In genomic region chr2:36625304-36625703, GRCh38 we compare ENCODE assay signal across 3 cellular contexts.
TF ChIP-seq lines count a peak whose summit lies in the region.

No MANE protein-coding gene starts in this region.

TF ChIP-seq in HCT116, 20 proteins besides CTCF, POLR2A, EP300 and RAD21:
- TF ChIP-seq ZBTB33 (IDR thresholded peaks at IDR 0.05; ENCODE audit: extremely low read depth, insufficient replicate concordance, low read length) (no peak), ATF3 (IDR thresholded peaks at IDR 0.05) (peak; percentile 49; the same call in 1 of the 2 replicates), CEBPB (IDR thresholded peaks at IDR 0.05; ENCODE audit: low read depth) (0 out of 2 replicates have a peak, but pooled peaks have one; percentile 29)

TF ChIP-seq in IMR-90, 13 proteins besides CTCF, POLR2A, EP300 and RAD21:
- TF ChIP-seq SMC3 (IDR thresholded peaks at IDR 0.05; ENCODE audit: low read depth, low read length): no peak
- no peak for TF ChIP-seq FOS (IDR thresholded peaks at IDR 0.05; ENCODE audit: low read depth, low read length)
- TF ChIP-seq CEBPB (IDR thresholded peaks at IDR 0.05; ENCODE audit: low read depth, low read length): peak; percentile 75

TF ChIP-seq in K562, 482 proteins besides CTCF, POLR2A, EP300 and RAD21:
- TF ChIP-seq ZNF766 (CRISPR knock-in tag; conservative IDR thresholded peaks at IDR 0.05): peak; percentile 65; the same call in 1 of the 2 replicates
- TF ChIP-seq ELK3 (CRISPR knock-in tag; IDR thresholded peaks at IDR 0.05): no peak
- no peak for TF ChIP-seq ELF2 (CRISPR knock-in tag; IDR thresholded peaks at IDR 0.05)
- TF ChIP-seq BRF1 (IDR thresholded peaks at IDR 0.05; ENCODE audit: borderline replicate concordance, extremely low read depth, insufficient read length): no peak
- TF ChIP-seq ATF3 (IDR thresholded peaks at IDR 0.05): peak; percentile 80
- TF ChIP-seq ATF3 (CRISPR knock-in tag; conservative IDR thresholded peaks at IDR 0.05): peak; percentile 56; the same call in 1 of the 2 replicates
- peak; percentile 79 for TF ChIP-seq CEBPG (CRISPR knock-in tag; IDR thresholded peaks at IDR 0.05)
- TF ChIP-seq CEBPG (tag; conservative IDR thresholded peaks at IDR 0.05 in 1 of 2, IDR thresholded peaks at IDR 0.05 in 1 of 2): peak; percentile 44 to 53
- TF ChIP-seq TRIM28 (IDR thresholded peaks at IDR 0.05): 0 out of 2 replicates have a peak, but pooled peaks have one; percentile 32
- TF ChIP-seq RBM14 (IDR thresholded peaks at IDR 0.05; ENCODE audit: borderline replicate concordance, insufficient read depth, low read depth, low read length): no peak
- peak in 1 of 2 experiments; percentile 88; a peak in 1 of 3 replicates for TF ChIP-seq CBX3 (IDR thresholded peaks at IDR 0.05; ENCODE audit: borderline replicate concordance in 1 of 2, low read length in 2 of 2)
- no peak for TF ChIP-seq ELK1 (CRISPR knock-in tag; IDR thresholded peaks at IDR 0.05)
- no peak for TF ChIP-seq NELFE (IDR thresholded peaks at IDR 0.05; ENCODE audit: insufficient read depth, insufficient read length)
- TF ChIP-seq ARID3B (CRISPR knock-in tag; IDR thresholded peaks at IDR 0.05; ENCODE audit: borderline replicate concordance): no peak
- peak; percentile 85 for TF ChIP-seq CEBPB (tag; IDR thresholded peaks at IDR 0.05)
- no peak for TF ChIP-seq ZFPM2 (CRISPR knock-in tag; IDR thresholded peaks at IDR 0.05)
- no peak for TF ChIP-seq TBP (optimal IDR thresholded peaks at IDR 0.05; ENCODE audit: low read depth, low read length)
- TF ChIP-seq SRSF3 (IDR thresholded peaks at IDR 0.05; ENCODE audit: insufficient read depth, low read length): no peak
- no peak for TF ChIP-seq ZKSCAN1 (IDR thresholded peaks at IDR 0.05; ENCODE audit: low read depth, low read length)
- no peak for TF ChIP-seq HDAC1 (IDR thresholded peaks at IDR 0.05)
- no peak for TF ChIP-seq ZNF12 (CRISPR knock-in tag; IDR thresholded peaks at IDR 0.05)
- TF ChIP-seq FOXO4 (CRISPR knock-in tag; IDR thresholded peaks at IDR 0.05): no peak
- TF ChIP-seq STAT5A (IDR thresholded peaks at IDR 0.05; ENCODE audit: borderline replicate concordance, low read length): no peak
- peak; percentile 81 to 88 for TF ChIP-seq TRIM24 (IDR thresholded peaks at IDR 0.05)
- TF ChIP-seq ZNF586 (CRISPR knock-in tag; conservative IDR thresholded peaks at IDR 0.05): no peak
- TF ChIP-seq XRCC5 (IDR thresholded peaks at IDR 0.05; ENCODE audit: low read depth, low read length): no peak
- no peak for TF ChIP-seq ZNF133 (CRISPR knock-in tag; IDR thresholded peaks at IDR 0.05)
- TF ChIP-seq CREBBP (IDR thresholded peaks at IDR 0.05; ENCODE audit: low read depth, low read length): no peak
- TF ChIP-seq MYBL2 (IDR thresholded peaks at IDR 0.05; ENCODE audit: low read depth): no peak
- no peak for TF ChIP-seq MYBL2 (CRISPR knock-in tag; IDR thresholded peaks at IDR 0.05; ENCODE audit: borderline replicate concordance)
- TF ChIP-seq CBX5 (IDR thresholded peaks at IDR 0.05; ENCODE audit: borderline replicate concordance, low read depth): peak; percentile 68; the same call in 1 of the 2 replicates
